21 cellular contexts compared by ENCODE assay signal in genomic region chr12:111655356-111655755, GRCh38. TPM values are rescaled to one million over a fixed set of nuclear protein-coding genes. Genes with fewer than 3 reads are reported as not detected.
DNase-seq lines count a peak whose midpoint lies in the region; ATAC-seq, FAIRE-seq and TF ChIP-seq lines count a peak whose summit lies in the region.
"Had no signal": no experiment of that assay in that cellular context is flagged by ENCODE, and none has a peak within 500 bp of the region (broad histone marks: within the 10 kb centered on the region; RNA-seq: fewer than 3 reads in every experiment).

No MANE protein-coding gene starts in this region.

- no peak overlapping the region for H3K27ac ChIP-seq in small intestine (ENCODE audit: low read depth in 1 of 2, low read length in 1 of 2)
- H3K27ac ChIP-seq: BLaER1 had no signal

- H3K27ac Mint-ChIP-seq in activated naive CD8-positive, alpha-beta T cell, result peak overlapping the region; percentile 30
- H3K27ac Mint-ChIP-seq in activated naive CD8-positive, alpha-beta T cell treated with anti-CD3 and anti-CD28 coated beads for 36 hours, result no peak overlapping the region
- H3K27ac Mint-ChIP-seq in activated T-helper 17 cell treated with anti-CD3 and anti-CD28 coated beads, Interleukin-2, amount 50 U/mL, for 72 hours, result peak overlapping the region; percentile 64
- H3K27ac Mint-ChIP-seq in memory B cell, result peak overlapping the region; percentile 36
- H3K27ac Mint-ChIP-seq in progenitor cell of endocrine pancreas, result peak overlapping the region; percentile 21
- H3K27ac Mint-ChIP-seq: CD8-positive, alpha-beta T cell; H9 had no signal

- H3K4me3 Mint-ChIP-seq in activated naive CD8-positive, alpha-beta T cell, result no peak overlapping the region
- H3K4me3 Mint-ChIP-seq in activated naive CD8-positive, alpha-beta T cell treated with anti-CD3 and anti-CD28 coated beads for 36 hours, result no peak overlapping the region
- H3K4me3 Mint-ChIP-seq in activated T-helper 17 cell treated with anti-CD3 and anti-CD28 coated beads, Interleukin-2, amount 50 U/mL, for 72 hours, result no peak overlapping the region
- H3K4me3 Mint-ChIP-seq in memory B cell, result no peak overlapping the region
- H3K4me3 Mint-ChIP-seq in progenitor cell of endocrine pancreas (ENCODE audit: low read depth), result no peak overlapping the region
- H3K4me3 Mint-ChIP-seq: CD14-positive monocyte; CD8-positive, alpha-beta T cell; H9 had no signal

- TF ChIP-seq CTCF in progenitor cell of endocrine pancreas (IDR thresholded peaks at IDR 0.05; ENCODE audit: unreplicated experiment), result no peak

- peaks cover 4% of the 10 kb centered on the region for H3K36me3 Mint-ChIP-seq in activated naive CD8-positive, alpha-beta T cell
- H3K36me3 Mint-ChIP-seq in activated naive CD8-positive, alpha-beta T cell treated with anti-CD3 and anti-CD28 coated beads for 36 hours, result peaks cover 9% of the 10 kb centered on the region
- H3K36me3 Mint-ChIP-seq in activated T-helper 17 cell treated with anti-CD3 and anti-CD28 coated beads, Interleukin-2, amount 50 U/mL, for 72 hours (ENCODE audit: low read depth), result peaks cover 85% of the 10 kb centered on the region
- H3K36me3 Mint-ChIP-seq in memory B cell (peaks cover 21% of the 10 kb centered on the region), progenitor cell of endocrine pancreas (ENCODE audit: insufficient read depth) (peaks cover 19% of the 10 kb centered on the region)

- no peaks in the 10 kb centered on the region for H3K27me3 ChIP-seq in small intestine (ENCODE audit: control insufficient read depth in 2 of 2, insufficient read depth in 2 of 2, low read length in 2 of 2)
- H3K27me3 ChIP-seq: BLaER1 had no signal

- no peaks in the 10 kb centered on the region for H3K4me1 ChIP-seq in small intestine (ENCODE audit: control insufficient read depth in 2 of 2, insufficient read depth in 1 of 2, low read depth in 1 of 2, low read length in 1 of 2)
- H3K4me1 ChIP-seq: BLaER1 had no signal

- H3K4me3 ChIP-seq in small intestine (ENCODE audit: low read depth in 1 of 2, low read length in 2 of 2), result no peak overlapping the region
- H3K4me3 ChIP-seq: BLaER1, GM12878 had no signal

- peaks cover 6 to 25% of the 10 kb centered on the region in 2 donors for H3K36me3 ChIP-seq in small intestine (ENCODE audit: control insufficient read depth in 2 of 2, insufficient read depth in 2 of 2, low read length in 2 of 2)

- no peak for ATAC-seq in activated T-helper 17 cell treated with anti-CD3 and anti-CD28 coated beads, Interleukin-2, amount 50 U/mL, for 72 hours (replicated peaks)
- ATAC-seq in memory B cell (ENCODE audit: low read depth) (no peak), HG02885 (IDR thresholded peaks at IDR 0.05; ENCODE audit: poor library complexity, unreplicated experiment) (no peak)
- ATAC-seq: CD8-positive, alpha-beta T cell; GM12878; HepG2 had no signal

- H3K27me3 Mint-ChIP-seq in activated naive CD8-positive, alpha-beta T cell, result no peaks in the 10 kb centered on the region
- no peaks in the 10 kb centered on the region for H3K27me3 Mint-ChIP-seq in activated naive CD8-positive, alpha-beta T cell treated with anti-CD3 and anti-CD28 coated beads for 36 hours
- H3K27me3 Mint-ChIP-seq in activated T-helper 17 cell treated with anti-CD3 and anti-CD28 coated beads, Interleukin-2, amount 50 U/mL, for 72 hours, result no peaks in the 10 kb centered on the region
- no peaks in the 10 kb centered on the region for H3K27me3 Mint-ChIP-seq in memory B cell
- H3K27me3 Mint-ChIP-seq in progenitor cell of endocrine pancreas, result no peaks in the 10 kb centered on the region

- 96 to 97% (median 97%) methylated on average over 3 of the region's 3 CpGs for WGBS in small intestine, 3 donors

- no peaks in the 10 kb centered on the region for H3K9me3 Mint-ChIP-seq in activated naive CD8-positive, alpha-beta T cell (ENCODE audit: low read depth)
- no peaks in the 10 kb centered on the region for H3K9me3 Mint-ChIP-seq in activated naive CD8-positive, alpha-beta T cell treated with anti-CD3 and anti-CD28 coated beads for 36 hours
- H3K9me3 Mint-ChIP-seq in activated T-helper 17 cell treated with anti-CD3 and anti-CD28 coated beads, Interleukin-2, amount 50 U/mL, for 72 hours, result no peaks in the 10 kb centered on the region
- no peaks in the 10 kb centered on the region for H3K9me3 Mint-ChIP-seq in memory B cell
- no peaks in the 10 kb centered on the region for H3K9me3 Mint-ChIP-seq in progenitor cell of endocrine pancreas (ENCODE audit: low read depth)
- H3K9me3 Mint-ChIP-seq: CD14-positive monocyte; CD8-positive, alpha-beta T cell; H9 had no signal

- no peak for FAIRE-seq in small intestine (lab: Jason Lieb, UNC)
- FAIRE-seq: GM12878, GM19239, H1, HepG2 had no signal

- H3K4me1 Mint-ChIP-seq in activated naive CD8-positive, alpha-beta T cell (ENCODE audit: low read depth), result no peaks in the 10 kb centered on the region
- H3K4me1 Mint-ChIP-seq in activated naive CD8-positive, alpha-beta T cell treated with anti-CD3 and anti-CD28 coated beads for 36 hours, result no peaks in the 10 kb centered on the region
- no peaks in the 10 kb centered on the region for H3K4me1 Mint-ChIP-seq in activated T-helper 17 cell treated with anti-CD3 and anti-CD28 coated beads, Interleukin-2, amount 50 U/mL, for 72 hours
- H3K4me1 Mint-ChIP-seq in memory B cell (no peaks in the 10 kb centered on the region), progenitor cell of endocrine pancreas (ENCODE audit: low read depth) (no peaks in the 10 kb centered on the region)
- H3K4me1 Mint-ChIP-seq: CD14-positive monocyte, H9 had no signal

- H3K9me3 ChIP-seq in small intestine (ENCODE audit: control insufficient read depth, low read depth), result no peaks in the 10 kb centered on the region
- H3K9me3 ChIP-seq: BLaER1 had no signal

- no peak for DNase-seq in activated naive CD8-positive, alpha-beta T cell treated with anti-CD3 and anti-CD28 coated beads for 36 hours
- no peak for DNase-seq in memory B cell (ENCODE audit: low spot score in 2 of 2)
- no peak for DNase-seq in progenitor cell of endocrine pancreas (ENCODE audit: low spot score, unreplicated experiment)
- DNase-seq in small intestine, result no peak
- DNase-seq in NCI-H526 treated with DMSO at 0.1 percent for 48 hours (lab: John Stamatoyannopoulos, UW), result no peak
- DNase-seq: 8988T; Calu3; CD8-positive, alpha-beta T cell; DMS53; DND-41; EL; H9 had no signal

RNA-seq across cellular contexts. Expression of gene BRAP, which starts 30.4 kb away (rescaled TPM):
- 10 to 100 TPM; 22.4 to 23.0 TPM for total RNA-seq in activated naive CD8-positive, alpha-beta T cell treated with anti-CD3 and anti-CD28 coated beads for 36 hours
- total RNA-seq in activated T-helper 17 cell treated with anti-CD3 and anti-CD28 coated beads, Interleukin-2, amount 50 U/mL, for 72 hours, result 10 to 100 TPM; 15.8 to 16.4 TPM
- 23.1 and 23.6 TPM in 2 replicates for total RNA-seq in progenitor cell of endocrine pancreas
- 1 to 10 TPM; 7.8 to 9.4 (median 8.1) TPM for polyA plus RNA-seq in small intestine

RNA-seq across cellular contexts. Expression of gene ACAD10, which starts 30.5 kb away (rescaled TPM):
- 10 to 100 TPM; 14.4 to 17.4 TPM for total RNA-seq in activated naive CD8-positive, alpha-beta T cell treated with anti-CD3 and anti-CD28 coated beads for 36 hours
- 10 to 100 TPM; 28.7 to 40.2 TPM for total RNA-seq in activated T-helper 17 cell treated with anti-CD3 and anti-CD28 coated beads, Interleukin-2, amount 50 U/mL, for 72 hours
- 59.4 and 62.3 TPM in 2 replicates for total RNA-seq in progenitor cell of endocrine pancreas
- polyA plus RNA-seq in small intestine, result 10 to 100 TPM; 20.2 to 42.5 (median 28.4) TPM

RNA-seq across cellular contexts. Expression of gene ATXN2, which starts 56.2 kb away (rescaled TPM):
- total RNA-seq in activated naive CD8-positive, alpha-beta T cell treated with anti-CD3 and anti-CD28 coated beads for 36 hours, result 10 to 100 TPM; 24.8 to 30.8 TPM
- 10 to 100 TPM; 40.4 to 54.7 TPM for total RNA-seq in activated T-helper 17 cell treated with anti-CD3 and anti-CD28 coated beads, Interleukin-2, amount 50 U/mL, for 72 hours
- total RNA-seq in progenitor cell of endocrine pancreas, result 81.7 and 86.6 TPM in 2 replicates
- polyA plus RNA-seq in small intestine, result 10 to 100 TPM in 2 of 3 donors, 1 to 10 TPM in 1; 8.6 to 15.3 (median 14.1) TPM
